In the genomic region with DNA sequence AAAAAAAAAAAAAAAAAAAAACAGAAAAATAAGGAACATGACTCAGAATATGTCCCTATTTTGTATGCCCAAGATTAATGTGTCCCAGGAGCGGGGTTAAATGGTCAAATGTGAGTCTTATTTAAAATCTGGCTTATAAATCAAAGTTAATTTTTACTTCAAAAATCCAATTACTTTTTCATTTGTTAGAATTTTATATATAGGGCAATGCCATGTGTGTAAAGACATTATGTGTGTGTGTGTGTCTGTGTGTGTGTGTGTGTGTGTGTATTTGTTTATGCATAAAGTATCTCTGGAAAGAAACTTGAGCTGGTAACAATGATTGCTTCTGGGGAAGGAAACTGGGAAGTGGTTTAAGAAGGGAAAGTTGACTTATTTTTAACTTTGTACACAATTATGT, we compare ENCODE assay signal across 19 cellular contexts.
"Had no signal": no experiment of that assay in that cellular context is flagged by ENCODE, and none has a peak within 500 bp of the region (broad histone marks: within the 10 kb centered on the region; RNA-seq: fewer than 3 reads in every experiment).

No MANE protein-coding gene starts in this region.

- H3K36me3 ChIP-seq: esophagus squamous epithelium, left lung, lower lobe of right lung, neural progenitor cell, ovary, right atrium auricular region, sigmoid colon, stomach had no signal

- H3K9ac ChIP-seq: neural progenitor cell had no signal

- H3K27ac ChIP-seq: esophagus squamous epithelium, foreskin keratinocyte, left lung, lower lobe of right lung, neural progenitor cell, ovary, right atrium auricular region, sigmoid colon, skin epidermis, stomach had no signal

- DNase-seq: effector memory CD8-positive, alpha-beta T cell; esophagus squamous epithelium; foreskin keratinocyte; head of caudate nucleus; islet precursor cell; left lung; lower lobe of right lung; midbrain; nucleus accumbens; ovary; sigmoid colon; stimulated activated naive CD4-positive, alpha-beta T cell; stomach; trophoblast cell had no signal

- H3K27me3 ChIP-seq: esophagus squamous epithelium, foreskin keratinocyte, left lung, neural progenitor cell, ovary, right atrium auricular region, sigmoid colon, stomach had no signal

- H3K4me1 Mint-ChIP-seq: memory B cell had no signal

- H3K36me3 Mint-ChIP-seq: memory B cell, neural progenitor cell had no signal

- H3K4me1 ChIP-seq: esophagus squamous epithelium, foreskin keratinocyte, left lung, lower lobe of right lung, neural progenitor cell, right atrium auricular region, sigmoid colon, stomach had no signal

- H3K9me3 ChIP-seq: lower lobe of right lung, ovary, right atrium auricular region, sigmoid colon had no signal

- H3K4me3 Mint-ChIP-seq: effector memory CD8-positive, alpha-beta T cell; memory B cell; natural killer cell treated with Interleukin-12 subunit alpha and Interleukin-12 subunit beta and Interleukin-15 and Interleukin-18, amount 100 ng/mL, for 72 hours; neural progenitor cell had no signal

- ATAC-seq: effector memory CD8-positive, alpha-beta T cell; foreskin keratinocyte; left lung; lower lobe of right lung; natural killer cell treated with Interleukin-12 subunit alpha and Interleukin-12 subunit beta and Interleukin-15 and Interleukin-18, amount 100 ng/mL, for 72 hours had no signal

- H3K27me3 Mint-ChIP-seq: effector memory CD8-positive, alpha-beta T cell; memory B cell; natural killer cell treated with Interleukin-12 subunit alpha and Interleukin-12 subunit beta and Interleukin-15 and Interleukin-18, amount 100 ng/mL, for 72 hours had no signal

- H3K4me3 ChIP-seq: esophagus squamous epithelium, left lung, lower lobe of right lung, neural progenitor cell, ovary, right atrium auricular region, sigmoid colon, skin epidermis, stomach had no signal

- H3K27ac Mint-ChIP-seq: effector memory CD8-positive, alpha-beta T cell; memory B cell; natural killer cell treated with Interleukin-12 subunit alpha and Interleukin-12 subunit beta and Interleukin-15 and Interleukin-18, amount 100 ng/mL, for 72 hours; neural progenitor cell had no signal

- H3K4me2 ChIP-seq: neural progenitor cell had no signal
